Comparison of ENCODE assay signal across 35 cellular contexts in the genomic region with DNA sequence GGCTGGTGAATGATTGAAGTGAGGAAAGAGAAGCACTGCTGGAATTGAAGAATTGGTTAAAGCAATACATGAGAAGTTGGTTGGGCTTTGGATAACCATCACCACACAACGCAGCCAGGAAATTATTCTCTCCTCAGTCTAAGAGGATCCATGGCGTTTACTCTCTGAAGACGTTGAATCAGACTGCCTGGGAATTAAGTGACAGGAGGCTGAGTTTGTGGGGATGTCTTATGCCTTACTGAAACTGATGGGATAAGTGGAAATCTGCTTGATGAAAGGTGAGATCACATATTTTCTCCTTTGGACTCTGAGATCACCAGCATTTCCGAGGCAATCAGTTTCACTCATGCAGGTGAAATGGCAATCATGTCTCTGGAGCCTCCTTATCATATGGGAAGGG.
"Had no signal": no experiment of that assay in that cellular context is flagged by ENCODE, and none has a peak within 500 bp of the region (broad histone marks: within the 10 kb centered on the region; RNA-seq: fewer than 3 reads in every experiment).

No MANE protein-coding gene starts in this region.

- H3K27me3 ChIP-seq: MG63 had no signal

- H3K9me3 ChIP-seq: MG63 had no signal

- H3K4me3 ChIP-seq: MG63 had no signal

- DNase-seq: Karpas-422, Kasumi-1, MG63, MM.1S, MV-4-11, NCI-H1048, NCI-H1092, NCI-H1092 treated with DMSO at 0.1 percent for 48 hours, NCI-H1105, NCI-H1105 treated with DMSO at 0.1 percent for 48 hours, NCI-H1417, NCI-H1417 treated with DMSO at 0.1 percent for 48 hours, NCI-H1436, NCI-H1436 treated with DMSO at 0.1 percent for 48 hours, NCI-H1694, NCI-H1694 treated with DMSO at 0.1 percent for 48 hours, NCI-H187, NCI-H187 treated with DMSO at 0.1 percent for 48 hours, NCI-H1930, NCI-H2029, NCI-H2029 treated with DMSO at 0.1 percent for 48 hours, NCI-H2081, NCI-H2081 treated with DMSO at 0.1 percent for 48 hours, NCI-H2107, NCI-H2171, NCI-H2171 treated with DMSO at 0.1 percent for 48 hours, NCI-H2227 treated with DMSO at 0.1 percent for 48 hours, NCI-H226, NCI-H345, NCI-H446, NCI-H446 treated with DMSO at 0.1 percent for 48 hours, NCI-H510A, NCI-H510A treated with DMSO at 0.1 percent for 48 hours, NCI-H524, NCI-H524 treated with DMSO at 0.1 percent for 48 hours had no signal

- H3K36me3 ChIP-seq: MG63 had no signal
